In the genomic region with DNA sequence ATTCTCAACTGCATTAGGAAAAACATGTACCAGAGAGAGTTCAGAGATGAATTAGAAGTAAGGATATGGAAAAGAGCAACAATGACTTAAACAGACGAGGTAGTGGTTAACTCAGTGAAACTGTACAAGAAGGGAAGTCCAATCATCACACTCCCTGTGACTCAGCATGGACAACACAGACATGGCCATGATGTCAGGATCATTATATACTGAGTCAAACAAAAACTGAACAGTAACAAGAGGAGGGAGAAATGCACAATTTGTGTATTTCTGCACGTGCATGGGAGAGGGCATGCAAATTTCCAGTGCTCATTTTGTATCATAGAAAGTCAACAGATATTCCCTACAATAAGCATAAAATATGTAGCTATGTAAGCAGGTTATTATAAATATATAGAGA, we compare ENCODE assay signal across 19 cellular contexts.
DNase-seq lines count a peak whose midpoint lies in the region; ATAC-seq and TF ChIP-seq lines count a peak whose summit lies in the region.
"Had no signal": no experiment of that assay in that cellular context is flagged by ENCODE, and none has a peak within 500 bp of the region (broad histone marks: within the 10 kb centered on the region; RNA-seq: fewer than 3 reads in every experiment).

No MANE protein-coding gene starts in this region.

- H3K9me3 ChIP-seq in RWPE2 (ENCODE audit: severe bottlenecking), result no peaks in the 10 kb centered on the region
- H3K9me3 ChIP-seq: BLaER1 treated with 17β-estradiol and CSF1 and Interleukin-3, amounts not matched to agents 10 nM and 100 nM; neutrophil; right atrium auricular region; SJSA1 had no signal

- no peaks in the 10 kb centered on the region for H3K27me3 ChIP-seq in RWPE2 (ENCODE audit: insufficient read depth, poor library complexity, severe bottlenecking)
- H3K27me3 ChIP-seq: BLaER1 treated with 17β-estradiol and CSF1 and Interleukin-3, amounts not matched to agents 10 nM and 100 nM; neutrophil; right atrium auricular region; SJSA1 had no signal

- ATAC-seq in RWPE2 (ENCODE audit: low read depth) (peak; percentile 85), HG03571 (IDR thresholded peaks at IDR 0.05; ENCODE audit: unreplicated experiment) (no peak)
- ATAC-seq: left colon had no signal

- peaks cover 10% of the 10 kb centered on the region for H3K4me1 ChIP-seq in RWPE2 (ENCODE audit: insufficient read depth, poor library complexity, severe bottlenecking)
- H3K4me1 ChIP-seq: right atrium auricular region, SJSA1 had no signal

- H3K36me3 ChIP-seq in RWPE2 (ENCODE audit: low read depth), result no peaks in the 10 kb centered on the region
- H3K36me3 ChIP-seq: BLaER1 treated with 17β-estradiol and CSF1 and Interleukin-3, amounts not matched to agents 10 nM and 100 nM; neutrophil; right atrium auricular region; SJSA1 had no signal

- H3K27ac ChIP-seq in RWPE2 (ENCODE audit: poor library complexity, severe bottlenecking) (peak overlapping the region; percentile 13), epithelial cell of prostate (peak overlapping the region; percentile 74)
- H3K27ac ChIP-seq: BLaER1 treated with 17β-estradiol and CSF1 and Interleukin-3, amounts not matched to agents 10 nM and 100 nM; neutrophil; right atrium auricular region; SJSA1 had no signal

- peak; percentile 66 for DNase-seq in stimulated activated CD4-positive, alpha-beta T cell treated with anti-CD3 and anti-CD28 coated beads, Interleukin-1b, Interleukin-23, amount 100 ng/mL, for 48 hours
- DNase-seq in stimulated activated CD4-positive, alpha-beta T cell treated with anti-CD3 and anti-CD28 coated beads, Interleukin-2, amount 100 ng/mL, for 48 hours, result no peak
- DNase-seq in RWPE2 (ENCODE audit: low spot score) (no peak), epithelial cell of prostate (ENCODE audit: low read depth, low spot score) (peak; percentile 78), DMS153 (lab: John Stamatoyannopoulos, UW) (no peak), NCI-H146 (lab: John Stamatoyannopoulos, UW) (no peak)
- DNase-seq: activated gamma-delta T cell, hippocampal formation, left colon, midbrain, MM.1S, NCI-H2029 treated with DMSO at 0.1 percent for 48 hours, NCI-H510A, T1000 had no signal

- TF ChIP-seq CTCF in RWPE2 (IDR thresholded peaks at IDR 0.05; ENCODE audit: poor library complexity, severe bottlenecking), result no peak

- H3K4me3 ChIP-seq in RWPE2 (ENCODE audit: severe bottlenecking), result no peak overlapping the region
- H3K4me3 ChIP-seq: BLaER1 treated with 17β-estradiol and CSF1 and Interleukin-3, amounts not matched to agents 10 nM and 100 nM; right atrium auricular region; SJSA1 had no signal

Comparison
In these comparisons a context has a peak if more than half of its experiments do, and no peak if none do; other contexts are left out.
1. DNase-seq: peak in stimulated activated CD4-positive, alpha-beta T cell treated with anti-CD3 and anti-CD28 coated beads, Interleukin-1b, Interleukin-23, amount 100 ng/mL, for 48 hours (single experiment) and epithelial cell of prostate (single experiment); none in stimulated activated CD4-positive, alpha-beta T cell treated with anti-CD3 and anti-CD28 coated beads, Interleukin-2, amount 100 ng/mL, for 48 hours (0 of 2), RWPE2 (single experiment), DMS153 (single experiment) and NCI-H146 (single experiment).